ENCODE assay signal across 9 cellular contexts in the genomic region with DNA sequence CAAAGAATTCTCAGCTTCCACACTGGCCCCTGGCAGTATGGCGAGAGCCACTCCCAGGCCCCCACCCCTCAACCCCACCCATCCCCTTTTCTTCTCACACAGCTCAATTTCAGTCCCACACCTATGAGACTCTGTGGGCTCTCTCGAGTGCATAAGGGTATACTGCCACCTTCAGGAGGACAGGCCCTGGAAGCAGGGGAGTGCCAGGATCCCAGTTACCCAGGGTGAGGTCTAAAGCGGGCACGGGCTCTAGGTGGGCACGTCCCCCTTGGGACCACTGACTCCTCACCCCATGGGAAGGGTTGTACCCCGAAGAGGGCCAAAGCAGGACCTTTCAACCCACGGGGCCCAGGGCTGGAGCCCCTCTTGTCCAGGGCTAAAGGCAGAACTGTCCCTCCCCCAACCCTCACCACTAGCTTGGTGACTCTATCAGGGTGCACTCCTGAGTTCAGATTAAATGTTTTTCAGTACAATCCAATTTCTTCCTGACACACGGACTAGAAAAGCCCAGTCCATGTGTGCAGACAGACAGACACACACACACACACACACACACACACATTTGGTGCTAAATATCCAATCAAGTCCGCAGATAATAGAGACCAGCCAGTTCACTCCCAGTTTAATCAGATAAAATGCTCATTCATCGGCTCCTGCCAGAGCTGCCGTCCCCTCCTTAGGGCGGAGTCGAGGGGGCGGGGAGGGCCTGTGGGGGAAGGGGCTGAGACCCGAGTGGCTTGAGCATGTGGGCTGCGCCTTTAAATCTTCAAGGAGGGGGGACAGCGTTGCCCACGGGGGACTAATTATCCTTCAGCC. TPM values are rescaled to one million over a fixed set of nuclear protein-coding genes. Genes with fewer than 3 reads are reported as not detected.
A peak's percentile ranks its signal among the peaks of the same experiment; 100 is the strongest.
DNase-seq lines count a peak whose midpoint lies in the region; ATAC-seq and TF ChIP-seq lines count a peak whose summit lies in the region.
"Had no signal": no experiment of that assay in that cellular context is flagged by ENCODE, and none has a peak within 500 bp of the region (broad histone marks: within the 10 kb centered on the region; RNA-seq: fewer than 3 reads in every experiment).

No MANE protein-coding gene starts in this region.

- peaks cover 24% of the 10 kb centered on the region for H3K4me1 Mint-ChIP-seq in osteocyte (ENCODE audit: unreplicated experiment)

- H3K9me3 Mint-ChIP-seq in osteocyte (ENCODE audit: unreplicated experiment): no peaks in the 10 kb centered on the region

- no peak overlapping the region for H3K27ac Mint-ChIP-seq in osteocyte (ENCODE audit: unreplicated experiment)

- DNase-seq in AG08396 (ENCODE audit: low spot score): peak; percentile 79
- peak; percentile 82 for DNase-seq in GM13976 (ENCODE audit: low spot score)
- DNase-seq in NCI-H2107 (lab: John Stamatoyannopoulos, UW): peak; percentile 18
- peak; percentile 32 to 45 for DNase-seq in activated CD4-positive, alpha-beta T cell treated with anti-CD3 and anti-CD28 coated beads, Interleukin-2, amount 50 U/mL, for 48 hours
- peak; percentile 11 for DNase-seq in foreskin melanocyte
- no peak for DNase-seq in osteocyte (ENCODE audit: extremely low spot score, unreplicated experiment)

- TF ChIP-seq CTCF in GM13976 (IDR thresholded peaks at IDR 0.05; ENCODE audit: borderline replicate concordance, control extremely low read depth, extremely low read depth, insufficient read depth, missing control alignments) (peak; percentile 66), osteocyte (IDR thresholded peaks at IDR 0.05) (peak; percentile 88)

- H3K36me3 Mint-ChIP-seq in osteocyte (ENCODE audit: unreplicated experiment): no peaks in the 10 kb centered on the region

- H3K4me3 Mint-ChIP-seq in osteocyte (ENCODE audit: unreplicated experiment): no peak overlapping the region

- peaks cover 16% of the 10 kb centered on the region for H3K27me3 Mint-ChIP-seq in osteocyte (ENCODE audit: unreplicated experiment)

- in situ Hi-C loops in GM13976 (cut with MboI; ENCODE audit: low sequenced_read_pairs, unreplicated experiment): loop anchor here (5.0 kb wide), 1 partner anchor 181 kb away; no protein-coding TSS in a partner anchor

- ATAC-seq in HG03039 (IDR thresholded peaks at IDR 0.05; ENCODE audit: unreplicated experiment) (no peak), HG03196 (IDR thresholded peaks at IDR 0.05; ENCODE audit: unreplicated experiment) (no peak)

RNA-seq across cellular contexts. Expression of a gene that starts 59.4 kb away (rescaled TPM):
- not detected in 2 replicates for total RNA-seq in osteocyte
- total RNA-seq: glomerular endothelial cell had no signal
